ENCODE assay signal across 11 cellular contexts in the genomic region with DNA sequence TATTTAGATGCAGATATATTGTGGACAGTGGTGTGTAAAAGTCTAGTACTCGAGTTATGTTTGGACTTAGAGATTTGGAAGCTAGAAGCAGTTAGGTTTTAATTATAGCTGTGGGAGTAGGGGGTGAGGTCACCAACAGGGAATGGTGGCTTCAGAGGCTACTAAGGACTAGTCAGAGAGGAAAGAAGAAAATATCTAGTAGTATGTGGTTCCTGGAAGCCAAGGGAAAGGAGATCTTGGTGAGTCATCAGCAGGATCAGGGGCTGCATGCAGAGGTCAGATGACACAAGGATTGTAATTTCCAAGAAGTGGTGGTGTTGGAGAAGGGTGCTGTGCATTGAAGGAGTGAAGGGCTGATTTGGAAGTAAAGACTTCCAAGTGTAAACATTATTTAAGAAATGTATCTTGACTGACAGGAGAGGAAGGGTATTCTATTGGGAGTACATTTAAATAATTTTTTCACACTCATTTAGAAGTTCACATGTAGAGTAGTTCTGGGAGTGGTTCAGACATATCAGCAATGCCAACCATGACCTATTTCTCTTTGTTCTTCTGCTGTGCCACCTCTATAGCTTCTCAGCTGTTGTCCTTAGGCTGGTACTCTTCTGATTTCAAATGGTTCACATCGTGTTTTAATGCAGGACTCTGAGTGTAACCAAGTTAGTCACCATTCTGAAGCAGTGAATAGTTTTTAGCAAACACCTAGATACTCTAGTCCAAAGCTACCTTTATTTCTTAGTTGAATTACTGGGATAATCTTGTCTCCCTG. TPM values are rescaled to one million over a fixed set of nuclear protein-coding genes. Genes with fewer than 3 reads are reported as not detected.
A peak's percentile ranks its signal among the peaks of the same experiment; 100 is the strongest.
DNase-seq lines count a peak whose midpoint lies in the region; ATAC-seq and TF ChIP-seq lines count a peak whose summit lies in the region.
"Had no signal": no experiment of that assay in that cellular context is flagged by ENCODE, and none has a peak within 500 bp of the region (broad histone marks: within the 10 kb centered on the region; RNA-seq: fewer than 3 reads in every experiment).

No MANE protein-coding gene starts in this region.

- H3K27ac ChIP-seq in osteoblast (ENCODE audit: low read depth, low read length) (peak overlapping the region; percentile 77), ovary (no peak overlapping the region)
- H3K27ac ChIP-seq: uterus had no signal

- no peak for ATAC-seq in HG02885 (IDR thresholded peaks at IDR 0.05; ENCODE audit: poor library complexity, unreplicated experiment)

- H3K4me1 ChIP-seq in osteoblast (ENCODE audit: insufficient read depth, low read length) (peaks cover 33% of the 10 kb centered on the region), ovary (ENCODE audit: insufficient read depth) (no peaks in the 10 kb centered on the region)
- H3K4me1 ChIP-seq: uterus had no signal

- H3K27me3 ChIP-seq in osteoblast (ENCODE audit: insufficient read depth, low read length): no peaks in the 10 kb centered on the region
- no peaks in the 10 kb centered on the region for H3K27me3 ChIP-seq in ovary
- H3K27me3 ChIP-seq: uterus had no signal

- DNase-seq in EL (peak; percentile 95), NCI-H226 (peak; percentile 85), choroid plexus epithelial cell (ENCODE audit: low read depth) (peak; percentile 91), osteoblast (ENCODE audit: insufficient read length, low spot score, missing footprints) (peak; percentile 91), ovary (no peak), NCI-H2081 (lab: John Stamatoyannopoulos, UW) (no peak), ecto neural progenitor cell (ENCODE audit: low spot score) (no peak)
- DNase-seq: NK-92 treated with Interleukin-12 subunit alpha and Interleukin-12 subunit beta, amount 100 ng/mL, for 24 hours; stimulated activated CD4-positive, alpha-beta T cell treated with anti-CD3 and anti-CD28 coated beads, Interleukin-2, amount 100 ng/mL, for 48 hours; uterus had no signal

- H3K79me2 ChIP-seq in osteoblast (ENCODE audit: insufficient read depth, low read length): peaks cover 31% of the 10 kb centered on the region

- H3K4me3 ChIP-seq in choroid plexus epithelial cell (ENCODE audit: low read depth, low read length) (no peak overlapping the region), osteoblast (ENCODE audit: insufficient read depth, low read length) (no peak overlapping the region), ovary (no peak overlapping the region)
- H3K4me3 ChIP-seq: uterus had no signal

- no peak for TF ChIP-seq POLR2A in ovary (IDR thresholded peaks at IDR 0.05)

- H3K36me3 ChIP-seq in osteoblast (ENCODE audit: insufficient read depth, low read length) (peaks cover 40% of the 10 kb centered on the region), ovary (no peaks in the 10 kb centered on the region)
- H3K36me3 ChIP-seq: uterus had no signal

- TF ChIP-seq EP300 in ovary (IDR thresholded peaks at IDR 0.05): no peak

- H3K9me3 ChIP-seq in osteoblast (ENCODE audit: low read depth, low read length) (no peaks in the 10 kb centered on the region), ovary (no peaks in the 10 kb centered on the region)
- H3K9me3 ChIP-seq: uterus had no signal

- no peaks in the 10 kb centered on the region for H4K20me1 ChIP-seq in osteoblast (ENCODE audit: insufficient read depth, low read length)

- peak overlapping the region; percentile 43 for H3K4me2 ChIP-seq in osteoblast (ENCODE audit: insufficient read depth, low read length)

- H2AFZ ChIP-seq in osteoblast (ENCODE audit: low read length): no peak overlapping the region

- no peak for TF ChIP-seq CTCF in choroid plexus epithelial cell (conservative IDR thresholded peaks at IDR 0.05; ENCODE audit: low read depth, low read length)
- TF ChIP-seq CTCF in osteoblast (IDR thresholded peaks at IDR 0.05; ENCODE audit: extremely low read depth, low read depth, low read length): no peak
- no peak for TF ChIP-seq CTCF in ovary (IDR thresholded peaks at IDR 0.05)

- WGBS in ovary, 3 donors: 70 to 74% (median 73%) methylated on average over 2 of the region's 2 CpGs

- intact Hi-C loops in ovary (cut with DNase I): no loop called here

RNA-seq across cellular contexts. Expression of a gene that starts 59.2 kb away (rescaled TPM):
- total RNA-seq in osteoblast (166 and 170 TPM in 2 replicates), ovary (10 to 100 TPM; 37.0 to 85.1 (median 50.0) TPM)
- polyA plus RNA-seq in ovary: 10 to 100 TPM; 14.0 to 30.5 TPM

Comparison
In these comparisons a context has a peak if more than half of its experiments do, and no peak if none do; other contexts are left out.
1. DNase-seq: peak in EL (single experiment), NCI-H226 (single experiment), choroid plexus epithelial cell (single experiment) and osteoblast (single experiment); none in ovary (0 of 5), NCI-H2081 (0 of 2) and ecto neural progenitor cell (single experiment).